Comparison of ENCODE assay signal across 8 cellular contexts in genomic region chr18:2847341-2848144, GRCh38. TPM values are rescaled to one million over a fixed set of nuclear protein-coding genes. Genes with fewer than 3 reads are reported as not detected.
A peak's percentile ranks its signal among the peaks of the same experiment; 100 is the strongest.
DNase-seq lines count a peak whose midpoint lies in the region; ATAC-seq and TF ChIP-seq lines count a peak whose summit lies in the region.

No MANE protein-coding gene starts in this region.

- no peak for TF ChIP-seq POLR2A in heart left ventricle (IDR thresholded peaks at IDR 0.05)

- H3K4me3 Mint-ChIP-seq in activated T-helper 1 cell treated with anti-CD3 and anti-CD28 coated beads, Interleukin-12 subunit alpha, Interleukin-12 subunit beta, Interleukin-2, Interleukin-4 antibody, amounts not matched to agents 30 ng/mL and 10 ng/mL and 1 ng/mL, durations not matched to agents 14 hours and 24 hours and 36 hours: peak overlapping the region; percentile 88

- peaks cover 26% of the 10 kb centered on the region for H3K4me1 Mint-ChIP-seq in activated T-helper 1 cell treated with anti-CD3 and anti-CD28 coated beads, Interleukin-12 subunit alpha, Interleukin-12 subunit beta, Interleukin-2, Interleukin-4 antibody, amounts not matched to agents 30 ng/mL and 10 ng/mL and 1 ng/mL, durations not matched to agents 14 hours and 24 hours and 36 hours (ENCODE audit: low read depth)

- H3K36me3 Mint-ChIP-seq in activated T-helper 1 cell treated with anti-CD3 and anti-CD28 coated beads, Interleukin-12 subunit alpha, Interleukin-12 subunit beta, Interleukin-2, Interleukin-4 antibody, amounts not matched to agents 30 ng/mL and 10 ng/mL and 1 ng/mL, durations not matched to agents 14 hours and 24 hours and 36 hours (ENCODE audit: low read depth): no peaks in the 10 kb centered on the region

- H3K27me3 Mint-ChIP-seq in activated T-helper 1 cell treated with anti-CD3 and anti-CD28 coated beads, Interleukin-12 subunit alpha, Interleukin-12 subunit beta, Interleukin-2, Interleukin-4 antibody, amounts not matched to agents 30 ng/mL and 10 ng/mL and 1 ng/mL, durations not matched to agents 14 hours and 24 hours and 36 hours (ENCODE audit: insufficient read depth): peaks cover 49% of the 10 kb centered on the region

- 0 to 1% (median 1%) methylated on average over 24 to 71 of the region's 71 CpGs for WGBS in heart left ventricle, 4 donors
- WGBS in psoas muscle, 3 donors: 0 to 1% (median 1%) methylated on average over 67 to 71 of the region's 71 CpGs

- intact Hi-C loops in activated T-helper 1 cell treated with anti-CD3 and anti-CD28 coated beads, Interleukin-12 subunit alpha, Interleukin-12 subunit beta, Interleukin-2, Interleukin-4 antibody, amounts not matched to agents 30 ng/mL and 10 ng/mL and 1 ng/mL, durations not matched to agents 14 hours and 24 hours and 36 hours (cut with micrococcal nuclease): loop anchor here (2.0 to 5.0 kb wide), 4 partner anchors 35 to 399 kb away; partner anchors contain the start of gene MYL12A
- intact Hi-C loops in heart left ventricle (cut with DNase I) (loop anchor here in 5 of 10 donors (2.0 to 10.0 kb wide), 4 partner anchors 47 to 59 kb away; no protein-coding TSS in a partner anchor), psoas muscle (cut with DNase I) (no loop called here)

- peak; percentile 59 for ATAC-seq in HG02885 (IDR thresholded peaks at IDR 0.05; ENCODE audit: poor library complexity, unreplicated experiment)
- peak in 3 of 4 donors; percentile 66 to 73 (median 66) for ATAC-seq in heart left ventricle
- peak in 3 of 4 donors; percentile 32 to 51 (median 50) for ATAC-seq in psoas muscle
- no peak for ATAC-seq in HG02981 (IDR thresholded peaks at IDR 0.05; ENCODE audit: unreplicated experiment)

- H3K4me3 ChIP-seq in GM06990 (replicated peaks; ENCODE audit: low read depth, low read length) (peak overlapping the region; percentile 65), heart left ventricle (peak overlapping the region; percentile 48 to 82 (median 62)), psoas muscle (peak overlapping the region; percentile 63)

- H3K27me3 ChIP-seq in GM06990 (replicated peaks; ENCODE audit: control insufficient read depth, insufficient read depth, low read length): no peaks in the 10 kb centered on the region; the same call in 1 of the 2 replicates
- H3K27me3 ChIP-seq in heart left ventricle: peaks cover 0 to 36% (median 17%) of the 10 kb centered on the region in 9 donors
- H3K27me3 ChIP-seq in psoas muscle (ENCODE audit: insufficient read depth in 3 of 3, low read length in 2 of 3): peaks cover 4 to 59% (median 10%) of the 10 kb centered on the region in 3 donors

- peak overlapping the region; percentile 56 for H3K27ac Mint-ChIP-seq in activated T-helper 1 cell treated with anti-CD3 and anti-CD28 coated beads, Interleukin-12 subunit alpha, Interleukin-12 subunit beta, Interleukin-2, Interleukin-4 antibody, amounts not matched to agents 30 ng/mL and 10 ng/mL and 1 ng/mL, durations not matched to agents 14 hours and 24 hours and 36 hours

- H3K4me1 ChIP-seq in heart left ventricle (peaks cover 0 to 50% (median 14%) of the 10 kb centered on the region in 12 donors), psoas muscle (peaks cover 2% of the 10 kb centered on the region)

- H3K9me3 ChIP-seq in heart left ventricle (no peaks in the 10 kb centered on the region), psoas muscle (no peaks in the 10 kb centered on the region)

- H3K27ac ChIP-seq in heart left ventricle (peak overlapping the region; percentile 2 to 93 (median 70)), psoas muscle (peak overlapping the region; percentile 10)

- no peaks in the 10 kb centered on the region; the same call in 1 of the 2 replicates for H3K36me3 ChIP-seq in GM06990 (ENCODE audit: control insufficient read depth, insufficient read depth, low read length)
- H3K36me3 ChIP-seq in heart left ventricle: peaks cover 0 to 12% (median 0%) of the 10 kb centered on the region in 9 donors
- no peaks in the 10 kb centered on the region for H3K36me3 ChIP-seq in psoas muscle (ENCODE audit: insufficient read depth in 1 of 2, low read depth in 1 of 2)

- no peaks in the 10 kb centered on the region for H3K9me3 Mint-ChIP-seq in activated T-helper 1 cell treated with anti-CD3 and anti-CD28 coated beads, Interleukin-12 subunit alpha, Interleukin-12 subunit beta, Interleukin-2, Interleukin-4 antibody, amounts not matched to agents 30 ng/mL and 10 ng/mL and 1 ng/mL, durations not matched to agents 14 hours and 24 hours and 36 hours

- DNase-seq in GM06990 (ENCODE audit: extremely low read depth, insufficient read length): peak; percentile 43
- DNase-seq in activated T-helper 1 cell treated with anti-CD3 and anti-CD28 coated beads, Interleukin-12 subunit alpha, Interleukin-12 subunit beta, Interleukin-2, Interleukin-4 antibody, amounts not matched to agents 30 ng/mL and 10 ng/mL and 1 ng/mL, durations not matched to agents 14 hours and 24 hours and 36 hours (ENCODE audit: low spot score): peak; percentile 7
- DNase-seq in heart left ventricle: peak; percentile 26 to 68 (median 52)
- peak; percentile 50 to 61 for DNase-seq in psoas muscle
- DNase-seq in SIG-M5 treated with dmso at 0.1 percent for 504 hours (lab: John Stamatoyannopoulos, UW; ENCODE audit: unreplicated experiment): no peak
- DNase-seq in middle frontal gyrus (ENCODE audit: extremely low spot score, low spot score): no peak

- TF ChIP-seq CTCF in GM06990 (IDR thresholded peaks at IDR 0.05; ENCODE audit: insufficient read depth, low read length, poor library complexity, severe bottlenecking) (no peak), heart left ventricle (IDR thresholded peaks at IDR 0.05) (peak in 2 of 12 donors; percentile 17 to 25), psoas muscle (IDR thresholded peaks at IDR 0.05) (no peak)

RNA-seq across cellular contexts. Expression of gene EMILIN2, which starts 0.7 kb away (rescaled TPM):
- total RNA-seq in activated T-helper 1 cell treated with anti-CD3 and anti-CD28 coated beads, Interleukin-12 subunit alpha, Interleukin-12 subunit beta, Interleukin-2, Interleukin-4 antibody, amounts not matched to agents 30 ng/mL and 10 ng/mL and 1 ng/mL, durations not matched to agents 14 hours and 24 hours and 36 hours: 26.1 and 28.0 TPM in 2 replicates
- total RNA-seq in heart left ventricle: 10 to 100 TPM; 17.8 to 71.3 (median 22.6) TPM
- 10 to 100 TPM; 14.4 to 38.2 TPM for polyA plus RNA-seq in heart left ventricle
- total RNA-seq in psoas muscle: 1 to 10 TPM; 1.8 to 2.9 (median 2.5) TPM
- polyA plus RNA-seq in psoas muscle: 1 to 10 TPM in 2 of 3 donors, under 1 TPM in 1; 0.65 to 2.5 (median 1.0) TPM

Comparison
In these comparisons a context has a peak if more than half of its experiments do, and no peak if none do; other contexts are left out.
1. DNase-seq: peak in GM06990 (single experiment), activated T-helper 1 cell treated with anti-CD3 and anti-CD28 coated beads, Interleukin-12 subunit alpha, Interleukin-12 subunit beta, Interleukin-2, Interleukin-4 antibody, amounts not matched to agents 30 ng/mL and 10 ng/mL and 1 ng/mL, durations not matched to agents 14 hours and 24 hours and 36 hours (single experiment), heart left ventricle (5 of 5) and psoas muscle (2 of 2); none in SIG-M5 treated with dmso at 0.1 percent for 504 hours (single experiment) and middle frontal gyrus (single experiment).
2. Peak in every context shown above with its lines, with median percentiles within 50 percentile points of each other: H3K4me3 ChIP-seq.